9 cellular contexts compared by ENCODE assay signal in genomic region chr3:11335056-11335608, GRCh38.
DNase-seq lines count a peak whose midpoint lies in the region; ATAC-seq, FAIRE-seq and TF ChIP-seq lines count a peak whose summit lies in the region.
"Had no signal": no experiment of that assay in that cellular context is flagged by ENCODE, and none has a peak within 500 bp of the region (broad histone marks: within the 10 kb centered on the region; RNA-seq: fewer than 3 reads in every experiment).

No MANE protein-coding gene starts in this region.

- intact Hi-C loops in GM12878 (cut with micrococcal nuclease; ENCODE audit: unreplicated experiment): loop anchor here (1.0 to 5.0 kb wide), 3 partner anchors 83 to 273 kb away; no protein-coding TSS in a partner anchor

- H3K36me3 ChIP-seq in GM12878 (ENCODE audit: control insufficient read depth in 2 of 2, insufficient read depth in 2 of 2, low read length in 1 of 2) (peaks cover 0 to 5% of the 10 kb centered on the region in 2 experiments; a peak in 1 of 4 replicates), smooth muscle cell (ENCODE audit: low read depth) (no peaks in the 10 kb centered on the region)

- H4K20me1 ChIP-seq in GM12878 (ENCODE audit: control insufficient read depth, insufficient read depth) (no peaks in the 10 kb centered on the region), smooth muscle cell (ENCODE audit: low read depth) (no peaks in the 10 kb centered on the region)

- RAD21 ChIA-PET in GM12878 (lab: Charles Lee; ENCODE audit: unreplicated experiment): interaction anchor here (0.7 to 5.0 kb wide), 19 partner anchors 9 to 867 kb away, joined by 3 to 54 read pairs (median 5); partner anchors contain the start of gene ATG7

- H3K27ac ChIP-seq in GM12878 (ENCODE audit: control insufficient read depth, insufficient read depth) (no peak overlapping the region), smooth muscle cell (ENCODE audit: low read depth) (no peak overlapping the region)

- H3K4me1 ChIP-seq in GM12878 (ENCODE audit: control insufficient read depth, insufficient read depth, low read length) (no peaks in the 10 kb centered on the region), smooth muscle cell (ENCODE audit: low read depth) (no peaks in the 10 kb centered on the region)

- H3K27me3 ChIP-seq in GM12878 (replicated peaks in 1 of 2; ENCODE audit: control insufficient read depth in 2 of 2, insufficient read depth in 2 of 2, low read length in 1 of 2) (no peaks in the 10 kb centered on the region), smooth muscle cell (ENCODE audit: low read depth) (no peaks in the 10 kb centered on the region)

- in situ Hi-C loops in GM12878 (cut with MboI): loop anchor here (5.0 to 10.0 kb wide), 2 partner anchors 98 to 270 kb away; no protein-coding TSS in a partner anchor

- no peak overlapping the region for H3K4me2 ChIP-seq in GM12878 (ENCODE audit: control insufficient read depth, insufficient read depth)
- H3K4me2 ChIP-seq in smooth muscle cell: no peak overlapping the region

- CTCF ChIA-PET in GM12878 (lab: Yijun Ruan, JAX): interaction anchor here (0.6 to 4.9 kb wide), 40 partner anchors 10 to 992 kb away, joined by 3 to 116 read pairs (median 4); partner anchors contain the start of genes ATG7 and VGLL4

- H3K9ac ChIP-seq in GM12878 (ENCODE audit: control insufficient read depth, insufficient read depth, low read length): no peak overlapping the region
- H3K9ac ChIP-seq in smooth muscle cell (ENCODE audit: low read depth): no peak overlapping the region

- H3K9me3 ChIP-seq in GM12878 (replicated peaks; ENCODE audit: control insufficient read depth, insufficient read depth, low read length): no peaks in the 10 kb centered on the region
- no peaks in the 10 kb centered on the region for H3K9me3 ChIP-seq in smooth muscle cell (replicated peaks; ENCODE audit: low read depth)

- no TSS peak for BruUV-seq in GM12878 (replicated peaks; lab: Mats Ljungman, UMichigan)

- no peak for TF ChIP-seq EP300 in GM12878 (IDR thresholded peaks at IDR 0.05; ENCODE audit: borderline replicate concordance in 1 of 2, control insufficient read depth in 1 of 2, low read depth in 2 of 2, low read length in 2 of 2)

- POLR2A ChIA-PET in GM12878 (lab: Charles Lee): interaction anchor here (0.6 to 1.3 kb wide), 3 partner anchors 10 to 227 kb away, joined by 3 to 4 read pairs (median 4); no protein-coding TSS in a partner anchor

- H3F3A ChIP-seq in smooth muscle cell (ENCODE audit: low read depth): no peaks in the 10 kb centered on the region

- DNase-seq in NCI-H2081 (lab: John Stamatoyannopoulos, UW) (peak; percentile 2 to 3), NCI-H2081 treated with DMSO at 0.1 percent for 48 hours (lab: John Stamatoyannopoulos, UW) (no peak), HCEC 1CT (peak; percentile 75), NCI-H748 (lab: John Stamatoyannopoulos, UW; ENCODE audit: unreplicated experiment) (peak; percentile 56), GM12878 (ENCODE audit: low read depth, low spot score) (peak; percentile 5), iPS DF 4.7 (ENCODE audit: extremely low read depth, low spot score) (peak; percentile 14), smooth muscle cell (lab: John Stamatoyannopoulos, UW; ENCODE audit: unreplicated experiment) (no peak)

- FAIRE-seq in GM12878 (lab: Jason Lieb, UNC): peak; percentile 80
- FAIRE-seq: colon had no signal

- TF ChIP-seq POLR2A in GM12878 (IDR thresholded peaks at IDR 0.05; ENCODE audit: low read depth, low read length): no peak

- WGBS in GM12878 (ENCODE audit: insufficient coverage, insufficient replicate concordance, low lambda C conversion rate, missing lambda C conversion rate): 53% methylated on average over 4 of the region's 4 CpGs
- 55% methylated on average over 4 of the region's 4 CpGs for WGBS in smooth muscle cell (ENCODE audit: low lambda C conversion rate)

- H3K4me3 ChIP-seq in GM12878 (no peak overlapping the region), smooth muscle cell (no peak overlapping the region)

- H2AFZ ChIP-seq in GM12878 (ENCODE audit: control insufficient read depth, low read depth, low read length) (no peak overlapping the region), smooth muscle cell (ENCODE audit: low read depth) (no peak overlapping the region)

- SMC1A ChIA-PET in GM12878 (lab: Charles Lee; ENCODE audit: uncharacterized antibody, unreplicated experiment): interaction anchor here (0.7 to 5.0 kb wide), 24 partner anchors 10 to 316 kb away, joined by 3 to 66 read pairs (median 4); no protein-coding TSS in a partner anchor

- ATAC-seq in GM12878 (peak; percentile 87), HG03097 (IDR thresholded peaks at IDR 0.05; ENCODE audit: low FRiP score, unreplicated experiment) (no peak)

- H3K79me2 ChIP-seq in GM12878 (ENCODE audit: control insufficient read depth, insufficient read depth, low read length) (no peaks in the 10 kb centered on the region), smooth muscle cell (ENCODE audit: low read depth) (no peaks in the 10 kb centered on the region)

- TF ChIP-seq CTCF in GM12878 (IDR thresholded peaks at IDR 0.05 in 2 of 3, conservative IDR thresholded peaks at IDR 0.05 in 1 of 3; ENCODE audit: control insufficient read depth in 2 of 3, extremely low read depth in 1 of 3, insufficient read depth in 1 of 3, low read depth in 3 of 3, low read length in 3 of 3) (peak; percentile 45 to 72 (median 55); a peak in 4 of 6 replicates), smooth muscle cell (IDR thresholded peaks at IDR 0.05; ENCODE audit: borderline replicate concordance, insufficient read depth, poor library complexity, severe bottlenecking) (peak; percentile 68)

- peak; percentile 83 for TF ChIP-seq RAD21 in GM12878 (IDR thresholded peaks at IDR 0.05; ENCODE audit: insufficient read depth, low read depth, low read length)

TF ChIP-seq in GM12878, 131 proteins besides CTCF, POLR2A, EP300 and RAD21:
- TF ChIP-seq HDAC2 (IDR thresholded peaks at IDR 0.05) (no peak), NFIC (IDR thresholded peaks at IDR 0.05; ENCODE audit: low read depth, low read length) (no peak), FOXM1 (IDR thresholded peaks at IDR 0.05; ENCODE audit: low read depth, low read length) (no peak), PKNOX1 (IDR thresholded peaks at IDR 0.05) (peak; percentile 36; the same call in 1 of the 2 replicates), ATF2 (IDR thresholded peaks at IDR 0.05; ENCODE audit: low read length) (no peak), SMC3 (IDR thresholded peaks at IDR 0.05; ENCODE audit: borderline replicate concordance, low read length) (peak; percentile 72; the same call in 1 of the 2 replicates)

Comparison
In these comparisons a context has a peak if more than half of its experiments do, and no peak if none do; other contexts are left out.
1. DNase-seq: peak in NCI-H2081 (2 of 2), HCEC 1CT (single experiment), NCI-H748 (single experiment), GM12878 (single experiment) and iPS DF 4.7 (single experiment); none in NCI-H2081 treated with DMSO at 0.1 percent for 48 hours (single experiment) and smooth muscle cell (single experiment).